In genomic region chr17:83196088-83196765, GRCh38 we compare ENCODE assay signal across 9 cellular contexts.
A peak's percentile ranks its signal among the peaks of the same experiment; 100 is the strongest.
DNase-seq lines count a peak whose midpoint lies in the region; ATAC-seq and TF ChIP-seq lines count a peak whose summit lies in the region.
"Had no signal": no experiment of that assay in that cellular context is flagged by ENCODE, and none has a peak within 500 bp of the region (broad histone marks: within the 10 kb centered on the region; RNA-seq: fewer than 3 reads in every experiment).

No MANE protein-coding gene starts in this region.

- no peaks in the 10 kb centered on the region for H3K9me3 Mint-ChIP-seq in activated naive CD8-positive, alpha-beta T cell treated with anti-CD3 and anti-CD28 coated beads, Interleukin-2, amount 50 U/mL, for 24 hours

- H3K4me1 ChIP-seq in heart left ventricle, result peaks cover 0 to 83% (median 42%) of the 10 kb centered on the region in 12 donors
- H3K4me1 ChIP-seq: HAP-1 had no signal

- no peak overlapping the region for H3K4me3 ChIP-seq in heart left ventricle
- H3K4me3 ChIP-seq: HAP-1 had no signal

- DNase-seq in GM03348 (ENCODE audit: low spot score) (peak; percentile 75), heart left ventricle (peak in 4 of 5 donors; percentile 26 to 56 (median 34)), smooth muscle cell of the brain vasculature (ENCODE audit: low read depth, low spot score) (peak; percentile 79), HuH-7 (ENCODE audit: low spot score) (no peak)
- peak; percentile 1 for DNase-seq in activated naive CD8-positive, alpha-beta T cell treated with anti-CD3 and anti-CD28 coated beads, Interleukin-2, amount 50 U/mL, for 24 hours
- DNase-seq in activated CD4-positive, CD25-positive, alpha-beta regulatory T cell (lab: John Stamatoyannopoulos, UW), result no peak
- DNase-seq in stimulated activated CD4-positive, alpha-beta T cell treated with anti-CD3 and anti-CD28 coated beads, Interleukin-4, amount 100 ng/mL, for 1 hour, result no peak

- no peak for TF ChIP-seq POLR2A in heart left ventricle (IDR thresholded peaks at IDR 0.05)

- peaks cover 3% of the 10 kb centered on the region for H3K27me3 Mint-ChIP-seq in activated naive CD8-positive, alpha-beta T cell treated with anti-CD3 and anti-CD28 coated beads, Interleukin-2, amount 50 U/mL, for 24 hours

- no peak for ATAC-seq in activated naive CD8-positive, alpha-beta T cell treated with anti-CD3 and anti-CD28 coated beads, Interleukin-2, amount 50 U/mL, for 24 hours
- ATAC-seq in heart left ventricle (no peak), GM19455 (IDR thresholded peaks at IDR 0.05; ENCODE audit: unreplicated experiment) (no peak)

- peak overlapping the region in 6 of 12 donors; percentile 17 to 55 (median 32) for H3K27ac ChIP-seq in heart left ventricle

- intact Hi-C loops in heart left ventricle (cut with DNase I), result no loop called here

- H3K36me3 ChIP-seq in heart left ventricle, result no peaks in the 10 kb centered on the region
- H3K36me3 ChIP-seq: HAP-1 had no signal

- no peaks in the 10 kb centered on the region for H3K27me3 ChIP-seq in heart left ventricle

- H3K9me3 ChIP-seq in heart left ventricle, result no peaks in the 10 kb centered on the region
- H3K9me3 ChIP-seq: HAP-1 had no signal

- no peak for TF ChIP-seq CTCF in heart left ventricle (IDR thresholded peaks at IDR 0.05)

- H3K36me3 Mint-ChIP-seq in activated naive CD8-positive, alpha-beta T cell treated with anti-CD3 and anti-CD28 coated beads, Interleukin-2, amount 50 U/mL, for 24 hours (ENCODE audit: low read depth), result no peaks in the 10 kb centered on the region

- no peak overlapping the region for H3K4me3 Mint-ChIP-seq in activated naive CD8-positive, alpha-beta T cell treated with anti-CD3 and anti-CD28 coated beads, Interleukin-2, amount 50 U/mL, for 24 hours

- WGBS in heart left ventricle, 4 donors, result 67 to 75% (median 67%) methylated on average over 17 to 18 of the region's 18 CpGs

- H3K4me1 Mint-ChIP-seq in activated naive CD8-positive, alpha-beta T cell treated with anti-CD3 and anti-CD28 coated beads, Interleukin-2, amount 50 U/mL, for 24 hours, result peaks cover 57% of the 10 kb centered on the region

- H3K27ac Mint-ChIP-seq in activated naive CD8-positive, alpha-beta T cell treated with anti-CD3 and anti-CD28 coated beads, Interleukin-2, amount 50 U/mL, for 24 hours, result no peak overlapping the region

Comparison
In these comparisons a context has a peak if more than half of its experiments do, and no peak if none do; other contexts are left out.
1. DNase-seq: peak in GM03348 (single experiment), activated naive CD8-positive, alpha-beta T cell treated with anti-CD3 and anti-CD28 coated beads, Interleukin-2, amount 50 U/mL, for 24 hours (single experiment), heart left ventricle (4 of 5) and smooth muscle cell of the brain vasculature (single experiment); none in HuH-7 (single experiment), activated CD4-positive, CD25-positive, alpha-beta regulatory T cell (0 of 4) and stimulated activated CD4-positive, alpha-beta T cell treated with anti-CD3 and anti-CD28 coated beads, Interleukin-4, amount 100 ng/mL, for 1 hour (single experiment).